ENCODE assay signal across 1 cellular context in the genomic region with DNA sequence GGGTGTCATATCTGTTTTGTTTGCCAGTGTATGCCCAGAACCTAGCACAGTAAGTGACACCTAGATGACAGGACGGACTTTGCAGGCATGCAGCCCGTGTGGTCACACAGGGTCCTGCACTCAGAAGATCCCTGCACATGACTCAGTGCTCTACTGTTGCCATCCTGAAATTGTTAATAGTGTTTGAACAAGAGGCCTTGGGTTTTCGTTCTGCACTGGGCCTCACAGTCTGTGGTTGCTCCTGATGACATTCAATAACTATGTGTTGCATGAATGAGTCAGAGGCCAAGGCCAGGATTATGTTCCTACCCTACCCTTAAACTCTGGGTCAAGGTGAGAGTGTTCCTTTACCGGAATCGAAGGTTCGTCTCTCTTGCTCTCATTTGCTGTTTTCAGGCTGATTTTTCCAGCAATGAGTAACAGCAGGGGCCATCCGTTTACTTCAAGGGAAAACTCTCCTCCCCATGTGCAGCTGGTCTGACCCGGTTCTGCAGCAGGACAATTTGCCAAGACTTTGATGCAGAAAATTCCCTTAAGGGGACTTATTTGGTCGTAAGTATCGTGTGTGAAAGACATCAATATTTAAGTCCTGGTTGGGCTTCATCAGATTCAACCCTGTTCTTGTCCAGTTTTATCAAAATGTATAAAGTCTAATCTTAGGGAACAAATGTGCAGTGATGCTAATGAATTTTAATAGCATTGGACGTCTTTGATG.
TF ChIP-seq lines count a peak whose summit lies in the region.

No MANE protein-coding gene starts in this region.

TF ChIP-seq in HepG2, 621 proteins besides CTCF, POLR2A, EP300 and RAD21 (continued from another document and continues in another):
- TF ChIP-seq, protein P1, sequence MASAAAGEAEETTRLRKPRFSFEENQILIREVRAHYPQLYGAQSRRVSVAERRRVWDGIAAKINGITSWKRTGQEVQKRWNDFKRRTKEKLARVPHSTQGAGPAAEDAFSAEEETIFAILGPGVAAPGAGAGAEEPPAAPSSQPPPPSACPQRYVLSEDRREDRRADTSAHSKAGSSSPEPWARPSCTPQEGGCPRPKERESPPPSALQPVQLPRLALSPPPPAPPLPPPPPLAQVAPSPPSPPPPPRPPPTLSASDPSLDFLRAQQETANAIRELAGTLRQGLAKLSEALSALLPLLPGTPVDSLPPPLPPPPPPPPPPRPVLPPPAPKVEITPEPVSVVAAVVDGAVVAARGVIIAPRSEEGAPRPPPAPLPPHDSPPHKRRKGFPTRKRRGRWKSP (CRISPR knock-in tag; IDR thresholded peaks at IDR 0.05): peak; percentile 76; the same call in 1 of the 2 replicates
- peak; percentile 83; the same call in 1 of the 2 replicates for TF ChIP-seq ZNF670 (CRISPR knock-in tag; IDR thresholded peaks at IDR 0.05; ENCODE audit: borderline replicate concordance)
- TF ChIP-seq ATM (IDR thresholded peaks at IDR 0.05; ENCODE audit: borderline replicate concordance): no peak
- TF ChIP-seq ZFP36L1 (CRISPR knock-in tag; IDR thresholded peaks at IDR 0.05): peak; percentile 73; the same call in 1 of the 2 replicates
- TF ChIP-seq ZNF501 (CRISPR knock-in tag; IDR thresholded peaks at IDR 0.05): peak; percentile 67; the same call in 1 of the 2 replicates
- TF ChIP-seq, protein P2, sequence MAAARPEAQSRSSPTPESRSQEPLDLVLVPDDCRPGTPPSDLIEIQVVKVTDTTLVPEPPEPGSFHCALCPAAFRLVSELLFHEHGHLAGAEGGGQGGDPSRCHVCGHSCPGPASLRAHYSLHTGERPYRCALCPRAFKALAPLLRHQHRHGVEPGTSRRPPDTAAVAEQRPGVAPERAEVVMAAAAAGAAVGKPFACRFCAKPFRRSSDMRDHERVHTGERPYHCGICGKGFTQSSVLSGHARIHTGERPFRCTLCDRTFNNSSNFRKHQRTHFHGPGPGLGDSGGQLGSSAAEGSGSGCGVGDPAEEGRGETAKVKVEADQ (CRISPR knock-in tag; IDR thresholded peaks at IDR 0.05; ENCODE audit: borderline replicate concordance): peak; percentile 80
- TF ChIP-seq FOXO1 (CRISPR knock-in tag; IDR thresholded peaks at IDR 0.05): peak; percentile 98
- TF ChIP-seq RXRB (CRISPR knock-in tag; IDR thresholded peaks at IDR 0.05; ENCODE audit: borderline replicate concordance): peak; percentile 100
- TF ChIP-seq LCORL (IDR thresholded peaks at IDR 0.05): no peak
- peak; percentile 87 for TF ChIP-seq LCORL (CRISPR knock-in tag; IDR thresholded peaks at IDR 0.05)
- TF ChIP-seq, protein P3, sequence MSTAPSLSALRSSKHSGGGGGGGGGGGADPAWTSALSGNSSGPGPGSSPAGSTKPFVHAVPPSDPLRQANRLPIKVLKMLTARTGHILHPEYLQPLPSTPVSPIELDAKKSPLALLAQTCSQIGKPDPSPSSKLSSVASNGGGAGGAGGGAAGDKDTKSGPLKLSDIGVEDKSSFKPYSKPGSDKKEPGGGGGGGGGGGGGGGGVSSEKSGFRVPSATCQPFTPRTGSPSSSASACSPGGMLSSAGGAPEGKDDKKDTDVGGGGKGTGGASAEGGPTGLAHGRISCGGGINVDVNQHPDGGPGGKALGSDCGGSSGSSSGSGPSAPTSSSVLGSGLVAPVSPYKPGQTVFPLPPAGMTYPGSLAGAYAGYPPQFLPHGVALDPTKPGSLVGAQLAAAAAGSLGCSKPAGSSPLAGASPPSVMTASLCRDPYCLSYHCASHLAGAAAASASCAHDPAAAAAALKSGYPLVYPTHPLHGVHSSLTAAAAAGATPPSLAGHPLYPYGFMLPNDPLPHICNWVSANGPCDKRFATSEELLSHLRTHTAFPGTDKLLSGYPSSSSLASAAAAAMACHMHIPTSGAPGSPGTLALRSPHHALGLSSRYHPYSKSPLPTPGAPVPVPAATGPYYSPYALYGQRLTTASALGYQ (CRISPR knock-in tag; IDR thresholded peaks at IDR 0.05): peak; percentile 92
- peak; percentile 84 for TF ChIP-seq ZFY (CRISPR knock-in tag; IDR thresholded peaks at IDR 0.05)
- peak; percentile 88 for TF ChIP-seq PHF5A (CRISPR knock-in tag; IDR thresholded peaks at IDR 0.05; ENCODE audit: low read depth, unreplicated experiment)
- 0 out of 2 replicates have a peak, but pooled peaks have one; percentile 71 for TF ChIP-seq ZNF678 (CRISPR knock-in tag; IDR thresholded peaks at IDR 0.05)
- TF ChIP-seq, protein P4, sequence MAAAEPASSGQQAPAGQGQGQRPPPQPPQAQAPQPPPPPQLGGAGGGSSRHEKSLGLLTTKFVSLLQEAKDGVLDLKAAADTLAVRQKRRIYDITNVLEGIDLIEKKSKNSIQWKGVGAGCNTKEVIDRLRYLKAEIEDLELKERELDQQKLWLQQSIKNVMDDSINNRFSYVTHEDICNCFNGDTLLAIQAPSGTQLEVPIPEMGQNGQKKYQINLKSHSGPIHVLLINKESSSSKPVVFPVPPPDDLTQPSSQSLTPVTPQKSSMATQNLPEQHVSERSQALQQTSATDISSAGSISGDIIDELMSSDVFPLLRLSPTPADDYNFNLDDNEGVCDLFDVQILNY (CRISPR knock-in tag; conservative IDR thresholded peaks at IDR 0.05): no peak
- TF ChIP-seq SMARCE1 (IDR thresholded peaks at IDR 0.05; ENCODE audit: borderline replicate concordance): peak; percentile 66; the same call in 1 of the 2 replicates
- no peak for TF ChIP-seq PTBP1 (IDR thresholded peaks at IDR 0.05; ENCODE audit: low read depth, low read length, poor library complexity, severe bottlenecking)
- no peak for TF ChIP-seq U2AF2 (IDR thresholded peaks at IDR 0.05; ENCODE audit: low read depth, low read length)
- peak; percentile 98 for TF ChIP-seq BCL6 (CRISPR knock-in tag; IDR thresholded peaks at IDR 0.05)
- TF ChIP-seq ZMYM2 (CRISPR knock-in tag; IDR thresholded peaks at IDR 0.05): peak; percentile 97
- TF ChIP-seq ZFP37 (CRISPR knock-in tag; IDR thresholded peaks at IDR 0.05; ENCODE audit: borderline replicate concordance): peak; percentile 87; the same call in 1 of the 2 replicates
- no peak for TF ChIP-seq CC2D1A (CRISPR knock-in tag; IDR thresholded peaks at IDR 0.05)
- TF ChIP-seq KLF6 (CRISPR knock-in tag; IDR thresholded peaks at IDR 0.05): peak; percentile 82
- TF ChIP-seq, protein P5, sequence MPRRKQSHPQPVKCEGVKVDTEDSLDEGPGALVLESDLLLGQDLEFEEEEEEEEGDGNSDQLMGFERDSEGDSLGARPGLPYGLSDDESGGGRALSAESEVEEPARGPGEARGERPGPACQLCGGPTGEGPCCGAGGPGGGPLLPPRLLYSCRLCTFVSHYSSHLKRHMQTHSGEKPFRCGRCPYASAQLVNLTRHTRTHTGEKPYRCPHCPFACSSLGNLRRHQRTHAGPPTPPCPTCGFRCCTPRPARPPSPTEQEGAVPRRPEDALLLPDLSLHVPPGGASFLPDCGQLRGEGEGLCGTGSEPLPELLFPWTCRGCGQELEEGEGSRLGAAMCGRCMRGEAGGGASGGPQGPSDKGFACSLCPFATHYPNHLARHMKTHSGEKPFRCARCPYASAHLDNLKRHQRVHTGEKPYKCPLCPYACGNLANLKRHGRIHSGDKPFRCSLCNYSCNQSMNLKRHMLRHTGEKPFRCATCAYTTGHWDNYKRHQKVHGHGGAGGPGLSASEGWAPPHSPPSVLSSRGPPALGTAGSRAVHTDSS (CRISPR knock-in tag; conservative IDR thresholded peaks at IDR 0.05): no peak
- TF ChIP-seq ZNF891 (CRISPR knock-in tag; IDR thresholded peaks at IDR 0.05): peak; percentile 62; the same call in 1 of the 2 replicates
- TF ChIP-seq ZFP90 (CRISPR knock-in tag; IDR thresholded peaks at IDR 0.05; ENCODE audit: borderline replicate concordance): peak; percentile 71; the same call in 1 of the 2 replicates
- TF ChIP-seq PHF20 (CRISPR knock-in tag; IDR thresholded peaks at IDR 0.05): 0 out of 2 replicates have a peak, but pooled peaks have one; percentile 23
- TF ChIP-seq HNF4G (IDR thresholded peaks at IDR 0.05; ENCODE audit: borderline replicate concordance, low read depth, low read length): peak; percentile 87
- peak; percentile 87; the same call in 1 of the 2 replicates for TF ChIP-seq HNF4G (CRISPR knock-in tag; IDR thresholded peaks at IDR 0.05; ENCODE audit: borderline replicate concordance, low read depth)
- TF ChIP-seq, protein P6, sequence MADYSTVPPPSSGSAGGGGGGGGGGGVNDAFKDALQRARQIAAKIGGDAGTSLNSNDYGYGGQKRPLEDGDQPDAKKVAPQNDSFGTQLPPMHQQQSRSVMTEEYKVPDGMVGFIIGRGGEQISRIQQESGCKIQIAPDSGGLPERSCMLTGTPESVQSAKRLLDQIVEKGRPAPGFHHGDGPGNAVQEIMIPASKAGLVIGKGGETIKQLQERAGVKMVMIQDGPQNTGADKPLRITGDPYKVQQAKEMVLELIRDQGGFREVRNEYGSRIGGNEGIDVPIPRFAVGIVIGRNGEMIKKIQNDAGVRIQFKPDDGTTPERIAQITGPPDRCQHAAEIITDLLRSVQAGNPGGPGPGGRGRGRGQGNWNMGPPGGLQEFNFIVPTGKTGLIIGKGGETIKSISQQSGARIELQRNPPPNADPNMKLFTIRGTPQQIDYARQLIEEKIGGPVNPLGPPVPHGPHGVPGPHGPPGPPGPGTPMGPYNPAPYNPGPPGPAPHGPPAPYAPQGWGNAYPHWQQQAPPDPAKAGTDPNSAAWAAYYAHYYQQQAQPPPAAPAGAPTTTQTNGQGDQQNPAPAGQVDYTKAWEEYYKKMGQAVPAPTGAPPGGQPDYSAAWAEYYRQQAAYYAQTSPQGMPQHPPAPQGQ (CRISPR knock-in tag; IDR thresholded peaks at IDR 0.05; ENCODE audit: borderline replicate concordance): peak; percentile 96; the same call in 1 of the 2 replicates
- TF ChIP-seq, protein P7, sequence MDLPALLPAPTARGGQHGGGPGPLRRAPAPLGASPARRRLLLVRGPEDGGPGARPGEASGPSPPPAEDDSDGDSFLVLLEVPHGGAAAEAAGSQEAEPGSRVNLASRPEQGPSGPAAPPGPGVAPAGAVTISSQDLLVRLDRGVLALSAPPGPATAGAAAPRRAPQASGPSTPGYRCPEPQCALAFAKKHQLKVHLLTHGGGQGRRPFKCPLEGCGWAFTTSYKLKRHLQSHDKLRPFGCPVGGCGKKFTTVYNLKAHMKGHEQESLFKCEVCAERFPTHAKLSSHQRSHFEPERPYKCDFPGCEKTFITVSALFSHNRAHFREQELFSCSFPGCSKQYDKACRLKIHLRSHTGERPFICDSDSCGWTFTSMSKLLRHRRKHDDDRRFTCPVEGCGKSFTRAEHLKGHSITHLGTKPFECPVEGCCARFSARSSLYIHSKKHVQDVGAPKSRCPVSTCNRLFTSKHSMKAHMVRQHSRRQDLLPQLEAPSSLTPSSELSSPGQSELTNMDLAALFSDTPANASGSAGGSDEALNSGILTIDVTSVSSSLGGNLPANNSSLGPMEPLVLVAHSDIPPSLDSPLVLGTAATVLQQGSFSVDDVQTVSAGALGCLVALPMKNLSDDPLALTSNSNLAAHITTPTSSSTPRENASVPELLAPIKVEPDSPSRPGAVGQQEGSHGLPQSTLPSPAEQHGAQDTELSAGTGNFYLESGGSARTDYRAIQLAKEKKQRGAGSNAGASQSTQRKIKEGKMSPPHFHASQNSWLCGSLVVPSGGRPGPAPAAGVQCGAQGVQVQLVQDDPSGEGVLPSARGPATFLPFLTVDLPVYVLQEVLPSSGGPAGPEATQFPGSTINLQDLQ (CRISPR knock-in tag; IDR thresholded peaks at IDR 0.05): peak; percentile 63; the same call in 1 of the 2 replicates
- TF ChIP-seq ZNF652 (CRISPR knock-in tag; IDR thresholded peaks at IDR 0.05; ENCODE audit: borderline replicate concordance, low read depth): peak; percentile 76
- TF ChIP-seq, protein P8, sequence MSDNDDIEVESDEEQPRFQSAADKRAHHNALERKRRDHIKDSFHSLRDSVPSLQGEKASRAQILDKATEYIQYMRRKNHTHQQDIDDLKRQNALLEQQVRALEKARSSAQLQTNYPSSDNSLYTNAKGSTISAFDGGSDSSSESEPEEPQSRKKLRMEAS (IDR thresholded peaks at IDR 0.05): peak; percentile 89
